In genomic region chr3:23809840-23810341, GRCh38 we compare ENCODE assay signal across 8 cellular contexts. TPM values are rescaled to one million over a fixed set of nuclear protein-coding genes. Genes with fewer than 3 reads are reported as not detected.
DNase-seq lines count a peak whose midpoint lies in the region; ATAC-seq and TF ChIP-seq lines count a peak whose summit lies in the region.

No MANE protein-coding gene starts in this region.

- H3K36me3 ChIP-seq in GM06990 (ENCODE audit: control insufficient read depth, insufficient read depth, low read length) (no peaks in the 10 kb centered on the region), muscle layer of duodenum (ENCODE audit: control insufficient read depth in 1 of 2, insufficient read depth in 2 of 2, low read length in 2 of 2) (no peaks in the 10 kb centered on the region)

- DNase-seq in GM06990 (ENCODE audit: extremely low read depth, insufficient read length) = no peak
- DNase-seq in NCI-H2029 (lab: John Stamatoyannopoulos, UW) = peak; percentile 48
- DNase-seq in cerebellar cortex (ENCODE audit: low spot score) = peak; percentile 40
- DNase-seq in mesenteric fat pad (ENCODE audit: low spot score) = no peak
- no peak for DNase-seq in head of caudate nucleus

- peaks cover 9 to 26% of the 10 kb centered on the region in 2 donors for H3K4me1 ChIP-seq in muscle layer of duodenum (ENCODE audit: control insufficient read depth in 1 of 2, insufficient read depth in 2 of 2, low read length in 2 of 2)

- ATAC-seq in GM18502 (IDR thresholded peaks at IDR 0.05; ENCODE audit: poor library complexity, unreplicated experiment) (no peak), HG03039 (IDR thresholded peaks at IDR 0.05; ENCODE audit: unreplicated experiment) (no peak)

- TF ChIP-seq CTCF in GM06990 (IDR thresholded peaks at IDR 0.05; ENCODE audit: insufficient read depth, low read length, poor library complexity, severe bottlenecking) = no peak

- no peaks in the 10 kb centered on the region for H3K9me3 ChIP-seq in muscle layer of duodenum (ENCODE audit: control insufficient read depth in 1 of 2, low read length in 2 of 2)

- H3K4me3 ChIP-seq in GM06990 (replicated peaks; ENCODE audit: low read depth, low read length) = peak overlapping the region; percentile 82
- peak overlapping the region; percentile 70 to 75 for H3K4me3 ChIP-seq in muscle layer of duodenum (ENCODE audit: low read depth in 1 of 2, low read length in 2 of 2)

- peak overlapping the region; percentile 81 for H3K27ac ChIP-seq in muscle layer of duodenum (ENCODE audit: low read length)

- intact Hi-C loops in head of caudate nucleus (cut with DNase I) = loop anchor here (10.0 kb wide), 1 partner anchor 605 kb away; the partner anchor contains the start of gene UBE2E2

- H3K27me3 ChIP-seq in GM06990 (replicated peaks; ENCODE audit: control insufficient read depth, insufficient read depth, low read length) (no peaks in the 10 kb centered on the region), muscle layer of duodenum (ENCODE audit: low read depth, low read length) (no peaks in the 10 kb centered on the region)

RNA-seq across cellular contexts. Expression of gene UBE2E1, which starts 4.1 kb away (rescaled TPM):
- total RNA-seq in mesenteric fat pad = 93.7 TPM

Comparison
In these comparisons a context has a peak if more than half of its experiments do, and no peak if none do; other contexts are left out.
1. DNase-seq: peak in NCI-H2029 (single experiment) and cerebellar cortex (single experiment); none in GM06990 (single experiment), mesenteric fat pad (single experiment) and head of caudate nucleus (0 of 42).